24 cellular contexts compared by ENCODE assay signal in genomic region chr1:51281807-51282206, GRCh38.
"Had no signal": no experiment of that assay in that cellular context is flagged by ENCODE, and none has a peak within 500 bp of the region (broad histone marks: within the 10 kb centered on the region; RNA-seq: fewer than 3 reads in every experiment).

No MANE protein-coding gene starts in this region.

- ATAC-seq: activated CD8-positive, alpha-beta memory T cell treated with anti-CD3 and anti-CD28 coated beads, Interleukin-2, amount 10 ng/mL, durations not matched to agents 7 days and 5 days; activated naive CD8-positive, alpha-beta T cell treated with anti-CD3 and anti-CD28 coated beads, Interleukin-2, amount 50 U/mL, for 24 hours; body of pancreas had no signal

- DNase-seq: activated CD4-positive, alpha-beta T cell treated with anti-CD3 and anti-CD28 coated beads for 48 hours; activated CD4-positive, alpha-beta T cell treated with anti-CD3 and anti-CD28 coated beads, Interleukin-2, amount 50 U/mL, for 48 hours; activated CD4-positive, CD25-positive, alpha-beta regulatory T cell treated with anti-CD3 and anti-CD28 coated beads, Interleukin-2, amount 50 U/mL, for 72 hours; activated CD8-positive, alpha-beta memory T cell treated with anti-CD3 and anti-CD28 coated beads, Interleukin-2, amount 10 ng/mL, durations not matched to agents 7 days and 5 days; activated effector memory CD4-positive, alpha-beta T cell treated with anti-CD3 and anti-CD28 coated beads, Interleukin-2, amount 50 U/mL, for 16 hours; activated naive CD4-positive, alpha-beta T cell treated with Interleukin-2 at 50 U/mL for 16 hours; activated naive CD8-positive, alpha-beta T cell treated with anti-CD3 and anti-CD28 coated beads, Interleukin-2, amount 50 U/mL, for 24 hours; activated T-cell treated with anti-CD3 and anti-CD28 coated beads, Interleukin-2, amount 50 U/mL, for 24 hours; amniotic stem cell; body of pancreas; central memory CD4-positive, alpha-beta T cell; KG1; NCI-H1092; NCI-H1417 treated with DMSO at 0.1 percent for 48 hours; NCI-H1694 treated with DMSO at 0.1 percent for 48 hours; NCI-H2081 treated with DMSO at 0.1 percent for 48 hours; NCI-H2171 treated with DMSO at 0.1 percent for 48 hours; NCI-H510A treated with DMSO at 0.1 percent for 48 hours; NCI-H748 treated with DMSO at 0.1 percent for 48 hours; NK-92 treated with Interleukin-12 subunit alpha and Interleukin-12 subunit beta, amount 100 ng/mL, for 24 hours; OCI-M1; Peyer's patch; Right ventricle myocardium superior; SJCRH30 had no signal
